ENCODE assay signal across 9 cellular contexts in the genomic region with DNA sequence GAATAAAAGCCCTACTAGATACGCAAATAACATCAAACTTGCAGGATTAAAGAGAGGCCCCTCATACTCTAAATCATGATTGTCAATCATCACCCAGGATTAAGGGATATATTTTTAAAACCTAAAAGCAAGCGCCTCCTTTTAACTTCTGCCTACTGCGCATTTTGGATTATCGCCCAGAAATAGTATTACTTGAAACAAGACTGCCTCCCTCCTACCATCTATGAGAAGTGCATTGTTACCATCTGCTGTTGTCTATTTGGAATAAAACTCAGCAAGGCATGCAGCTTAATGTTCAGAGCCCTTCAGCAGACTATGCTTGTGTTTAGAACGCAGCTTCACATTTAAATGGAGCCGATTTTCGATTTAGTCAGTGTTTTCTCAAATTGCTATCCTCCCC.
A peak's percentile ranks its signal among the peaks of the same experiment; 100 is the strongest.
DNase-seq lines count a peak whose midpoint lies in the region; ATAC-seq, FAIRE-seq and TF ChIP-seq lines count a peak whose summit lies in the region.
"Had no signal": no experiment of that assay in that cellular context is flagged by ENCODE, and none has a peak within 500 bp of the region (broad histone marks: within the 10 kb centered on the region; RNA-seq: fewer than 3 reads in every experiment).

No MANE protein-coding gene starts in this region.

- ATAC-seq in pancreas, result no peak
- no peak for ATAC-seq in GM21825 (IDR thresholded peaks at IDR 0.05; ENCODE audit: unreplicated experiment)

- 77% methylated on average over 7 of the region's 7 CpGs for WGBS in prostate gland
- WGBS in pancreas, 2 donors, result 63 to 75% methylated on average over 7 of the region's 7 CpGs

- peaks cover 30% of the 10 kb centered on the region for H3K27me3 Mint-ChIP-seq in activated T-cell treated with anti-CD3 and anti-CD28 coated beads, Interleukin-2, amount 50 U/mL, for 24 hours

- no peaks in the 10 kb centered on the region for H4K20me1 ChIP-seq in keratinocyte (ENCODE audit: control insufficient read depth, extremely low read depth, insufficient read depth, low read length)

- H3K4me1 ChIP-seq in keratinocyte (ENCODE audit: control insufficient read depth, extremely low read depth, insufficient read depth, low read length), result no peaks in the 10 kb centered on the region
- no peaks in the 10 kb centered on the region for H3K4me1 ChIP-seq in prostate gland (replicated peaks)
- H3K4me1 ChIP-seq in pancreas, result no peaks in the 10 kb centered on the region

- H3K27ac Mint-ChIP-seq in activated T-cell treated with anti-CD3 and anti-CD28 coated beads, Interleukin-2, amount 50 U/mL, for 24 hours, result no peak overlapping the region

- FAIRE-seq in keratinocyte (lab: Jason Lieb, UNC) (no peak), pancreas (lab: Jason Lieb, UNC) (no peak)

- no peaks in the 10 kb centered on the region for H3K36me3 Mint-ChIP-seq in activated T-cell treated with anti-CD3 and anti-CD28 coated beads, Interleukin-2, amount 50 U/mL, for 24 hours (ENCODE audit: low read depth)

- no peaks in the 10 kb centered on the region for H3K4me1 Mint-ChIP-seq in activated T-cell treated with anti-CD3 and anti-CD28 coated beads, Interleukin-2, amount 50 U/mL, for 24 hours (ENCODE audit: low read depth)

- H3K9ac ChIP-seq in keratinocyte (ENCODE audit: control insufficient read depth, extremely low read depth, insufficient read depth, low read length), result no peak overlapping the region

- no peak overlapping the region for H3K4me2 ChIP-seq in keratinocyte (ENCODE audit: control insufficient read depth, extremely low read depth, insufficient read depth, low read depth, low read length)

- no peaks in the 10 kb centered on the region for H3K36me3 ChIP-seq in keratinocyte (ENCODE audit: control insufficient read depth in 2 of 2, extremely low read depth in 1 of 2, insufficient read depth in 2 of 2, low read length in 2 of 2)
- no peaks in the 10 kb centered on the region for H3K36me3 ChIP-seq in prostate gland
- H3K36me3 ChIP-seq in pancreas, result no peaks in the 10 kb centered on the region

- H3K9me3 ChIP-seq in keratinocyte (ENCODE audit: control insufficient read depth, low read depth, low read length) (no peaks in the 10 kb centered on the region), prostate gland (no peaks in the 10 kb centered on the region), pancreas (no peaks in the 10 kb centered on the region)

- H3K9me1 ChIP-seq in keratinocyte (ENCODE audit: control insufficient read depth, extremely low read depth, insufficient read depth, low read length), result no peaks in the 10 kb centered on the region

- intact Hi-C loops in prostate gland (cut with DNase I) (no loop called here), pancreas (cut with DNase I) (no loop called here)

- H2AFZ ChIP-seq in keratinocyte (ENCODE audit: control insufficient read depth, low read length), result no peak overlapping the region

- H3K27me3 ChIP-seq in keratinocyte (ENCODE audit: control insufficient read depth, extremely low read depth, insufficient read depth, low read length) (no peaks in the 10 kb centered on the region), prostate gland (replicated peaks; ENCODE audit: insufficient read depth) (no peaks in the 10 kb centered on the region), pancreas (peaks cover 0 to 3% (median 0%) of the 10 kb centered on the region in 4 donors)

- H3K27ac ChIP-seq in keratinocyte (ENCODE audit: control insufficient read depth, insufficient read depth, low read length), result no peak overlapping the region
- H3K27ac ChIP-seq in prostate gland, result no peak overlapping the region
- no peak overlapping the region for H3K27ac ChIP-seq in pancreas

- TF ChIP-seq CTCF in keratinocyte (optimal IDR thresholded peaks at IDR 0.05 in 1 of 3, IDR thresholded peaks at IDR 0.05 in 1 of 3, conservative IDR thresholded peaks at IDR 0.05 in 1 of 3; ENCODE audit: extremely low read depth in 1 of 3, insufficient read depth in 2 of 3, low read length in 3 of 3) (peak in 2 of 3 experiments; percentile 17 to 35), prostate gland (IDR thresholded peaks at IDR 0.05) (peak in 1 of 4 experiments; percentile 29), pancreas (IDR thresholded peaks at IDR 0.05) (no peak)

- dilution Hi-C loops in keratinocyte (cut with MboI; ENCODE audit: extremely low pct_ligation_motif_present, low sequenced_read_pairs), result no loop called here

- no peaks in the 10 kb centered on the region for H3K79me2 ChIP-seq in keratinocyte (ENCODE audit: control insufficient read depth, insufficient read depth, low read length)

- no peak overlapping the region for H3K4me3 ChIP-seq in keratinocyte (ENCODE audit: control insufficient read depth in 2 of 3, extremely low read depth in 1 of 3, insufficient read depth in 2 of 3, low read depth in 1 of 3, low read length in 3 of 3)
- no peak overlapping the region for H3K4me3 ChIP-seq in prostate gland
- H3K4me3 ChIP-seq in pancreas, result no peak overlapping the region

- no peak for TF ChIP-seq POLR2A in prostate gland (IDR thresholded peaks at IDR 0.05)

- no peaks in the 10 kb centered on the region for H3K9me3 Mint-ChIP-seq in activated T-cell treated with anti-CD3 and anti-CD28 coated beads, Interleukin-2, amount 50 U/mL, for 24 hours

- DNase-seq in DMS 273 treated with DMSO at 0.1 percent for 48 hours (lab: John Stamatoyannopoulos, UW), result peak; percentile 49
- peak; percentile 39 for DNase-seq in NCI-H1048 (lab: John Stamatoyannopoulos, UW)
- peak; percentile 3 to 57 for DNase-seq in SHP77 (lab: John Stamatoyannopoulos, UW)
- no peak for DNase-seq in keratinocyte (ENCODE audit: low read depth, low spot score)
- no peak for DNase-seq in prostate gland (ENCODE audit: low spot score)
- DNase-seq in pancreas, result no peak
- DNase-seq in activated T-cell treated with anti-CD3 and anti-CD28 coated beads, Interleukin-2, amount 50 U/mL, for 24 hours, result no peak
- DNase-seq: stimulated activated naive CD4-positive, alpha-beta T cell had no signal

- H3K4me3 Mint-ChIP-seq in activated T-cell treated with anti-CD3 and anti-CD28 coated beads, Interleukin-2, amount 50 U/mL, for 24 hours, result no peak overlapping the region

Comparison
In these comparisons a context has a peak if more than half of its experiments do, and no peak if none do; other contexts are left out.
1. DNase-seq: peak in DMS 273 treated with DMSO at 0.1 percent for 48 hours (single experiment), NCI-H1048 (single experiment) and SHP77 (2 of 2); none in keratinocyte (single experiment), prostate gland (single experiment), pancreas (0 of 6) and activated T-cell treated with anti-CD3 and anti-CD28 coated beads, Interleukin-2, amount 50 U/mL, for 24 hours (single experiment).
2. CTCF ChIP-seq: peak in keratinocyte (2 of 3); none in pancreas (0 of 4).